In the genomic region with DNA sequence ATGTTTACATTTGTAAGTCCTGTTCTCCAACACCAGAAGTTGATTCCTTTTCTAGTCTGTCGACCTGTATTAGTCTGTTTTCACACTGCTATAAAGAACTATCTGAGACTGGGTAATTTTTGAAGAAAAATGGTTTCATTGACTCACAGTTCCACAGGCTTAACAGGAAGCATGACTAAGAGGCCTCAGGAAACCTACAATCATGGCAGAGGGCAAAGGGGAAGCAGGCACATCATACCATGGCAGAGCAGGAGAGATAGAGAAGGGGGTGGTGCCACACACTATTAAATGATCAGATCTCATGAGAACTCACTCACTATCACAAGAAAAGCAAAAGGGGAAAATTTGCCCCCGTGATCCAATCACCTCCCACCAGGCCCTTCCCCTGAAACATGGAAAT, we compare ENCODE assay signal across 11 cellular contexts.
A peak's percentile ranks its signal among the peaks of the same experiment; 100 is the strongest.
DNase-seq lines count a peak whose midpoint lies in the region; ATAC-seq and TF ChIP-seq lines count a peak whose summit lies in the region.
"Had no signal": no experiment of that assay in that cellular context is flagged by ENCODE, and none has a peak within 500 bp of the region (broad histone marks: within the 10 kb centered on the region; RNA-seq: fewer than 3 reads in every experiment).

No MANE protein-coding gene starts in this region.

- H4K20me1 ChIP-seq in mammary epithelial cell (ENCODE audit: insufficient read depth, low read length) = no peaks in the 10 kb centered on the region

- no peak overlapping the region for H3K4me2 ChIP-seq in mammary epithelial cell (ENCODE audit: insufficient read depth, low read depth, low read length)

- intact Hi-C loops in activated CD4-positive, alpha-beta memory T cell treated with anti-CD3 and anti-CD28 coated beads for 36 hours (cut with micrococcal nuclease) = no loop called here
- intact Hi-C loops in mammary epithelial cell (cut with micrococcal nuclease) (no loop called here), sciatic nerve (cut with DNase I) (no loop called here)

- H3K36me3 Mint-ChIP-seq in activated CD4-positive, alpha-beta memory T cell treated with anti-CD3 and anti-CD28 coated beads for 36 hours = no peaks in the 10 kb centered on the region
- no peaks in the 10 kb centered on the region for H3K36me3 Mint-ChIP-seq in activated CD4-positive, alpha-beta memory T cell treated with anti-CD3 and anti-CD28 coated beads, Interleukin-2, amount 10 ng/mL, durations not matched to agents 7 days and 5 days (ENCODE audit: low read depth)
- H3K36me3 Mint-ChIP-seq: naive B cell had no signal

- H3K4me1 Mint-ChIP-seq in activated CD4-positive, alpha-beta memory T cell treated with anti-CD3 and anti-CD28 coated beads for 36 hours (ENCODE audit: low read depth) = peaks cover 11% of the 10 kb centered on the region
- H3K4me1 Mint-ChIP-seq in activated CD4-positive, alpha-beta memory T cell treated with anti-CD3 and anti-CD28 coated beads, Interleukin-2, amount 10 ng/mL, durations not matched to agents 7 days and 5 days = peaks cover 7% of the 10 kb centered on the region
- H3K4me1 Mint-ChIP-seq: B cell, naive B cell had no signal

- H3K27me3 Mint-ChIP-seq in activated CD4-positive, alpha-beta memory T cell treated with anti-CD3 and anti-CD28 coated beads for 36 hours = peaks cover 6% of the 10 kb centered on the region
- peaks cover 16% of the 10 kb centered on the region for H3K27me3 Mint-ChIP-seq in activated CD4-positive, alpha-beta memory T cell treated with anti-CD3 and anti-CD28 coated beads, Interleukin-2, amount 10 ng/mL, durations not matched to agents 7 days and 5 days

- H3K4me3 Mint-ChIP-seq in activated CD4-positive, alpha-beta memory T cell treated with anti-CD3 and anti-CD28 coated beads for 36 hours = no peak overlapping the region
- H3K4me3 Mint-ChIP-seq in activated CD4-positive, alpha-beta memory T cell treated with anti-CD3 and anti-CD28 coated beads, Interleukin-2, amount 10 ng/mL, durations not matched to agents 7 days and 5 days = no peak overlapping the region
- H3K4me3 Mint-ChIP-seq: B cell, naive B cell had no signal

- no peak overlapping the region for H3K4me3 ChIP-seq in mammary epithelial cell (replicated peaks in 1 of 3; ENCODE audit: insufficient read depth in 1 of 3, low read depth in 2 of 3, low read length in 3 of 3)

- H3K27ac Mint-ChIP-seq in activated CD4-positive, alpha-beta memory T cell treated with anti-CD3 and anti-CD28 coated beads for 36 hours = no peak overlapping the region
- H3K27ac Mint-ChIP-seq in activated CD4-positive, alpha-beta memory T cell treated with anti-CD3 and anti-CD28 coated beads, Interleukin-2, amount 10 ng/mL, durations not matched to agents 7 days and 5 days = no peak overlapping the region
- H3K27ac Mint-ChIP-seq: B cell, naive B cell had no signal

- H3K9me3 Mint-ChIP-seq in activated CD4-positive, alpha-beta memory T cell treated with anti-CD3 and anti-CD28 coated beads for 36 hours = no peaks in the 10 kb centered on the region
- H3K9me3 Mint-ChIP-seq in activated CD4-positive, alpha-beta memory T cell treated with anti-CD3 and anti-CD28 coated beads, Interleukin-2, amount 10 ng/mL, durations not matched to agents 7 days and 5 days = no peaks in the 10 kb centered on the region
- H3K9me3 Mint-ChIP-seq: naive B cell had no signal

- H3K4me1 ChIP-seq in mammary epithelial cell (ENCODE audit: insufficient read depth, low read length) = peaks cover 4% of the 10 kb centered on the region

- no peaks in the 10 kb centered on the region for H3K36me3 ChIP-seq in mammary epithelial cell (ENCODE audit: insufficient read depth, low read length)

- peak; percentile 16 for DNase-seq in activated CD4-positive, alpha-beta memory T cell treated with anti-CD3 and anti-CD28 coated beads for 36 hours
- no peak for DNase-seq in activated CD4-positive, alpha-beta memory T cell treated with anti-CD3 and anti-CD28 coated beads, Interleukin-2, amount 10 ng/mL, durations not matched to agents 7 days and 5 days
- DNase-seq in NCI-H226 (peak; percentile 86), mammary epithelial cell (peak; percentile 79), renal cortical epithelial cell (ENCODE audit: low read depth) (peak; percentile 81), sciatic nerve (ENCODE audit: low spot score) (no peak), NCI-H1092 (lab: John Stamatoyannopoulos, UW) (no peak), NK-92 (lab: John Stamatoyannopoulos, UW; ENCODE audit: unreplicated experiment) (no peak)
- DNase-seq: naive B cell, NCI-H2107 had no signal

- ATAC-seq in sciatic nerve = no peak

- 82% methylated on average over 2 of the region's 2 CpGs for WGBS in mammary epithelial cell (ENCODE audit: low coverage, missing lambda C conversion rate)

- H3K9ac ChIP-seq in mammary epithelial cell (ENCODE audit: insufficient read depth, low read length) = no peak overlapping the region

- H3K9me3 ChIP-seq in mammary epithelial cell (replicated peaks; ENCODE audit: insufficient read depth, low read length) = no peaks in the 10 kb centered on the region

- H3K27me3 ChIP-seq in mammary epithelial cell (ENCODE audit: insufficient read depth, low read length) = no peaks in the 10 kb centered on the region

- no peak overlapping the region for H3K27ac ChIP-seq in mammary epithelial cell (ENCODE audit: insufficient read depth, low read depth, low read length)

- no peak for TF ChIP-seq CTCF in mammary epithelial cell (conservative IDR thresholded peaks at IDR 0.05 in 1 of 2, IDR thresholded peaks at IDR 0.05 in 1 of 2; ENCODE audit: extremely low read depth in 1 of 2, insufficient read depth in 1 of 2, low read depth in 1 of 2, low read length in 2 of 2)

- POLR2A ChIA-PET in activated CD4-positive, alpha-beta memory T cell treated with anti-CD3 and anti-CD28 coated beads for 36 hours (lab: Charles Lee) = no interaction called here
- POLR2A ChIA-PET in activated CD4-positive, alpha-beta memory T cell treated with anti-CD3 and anti-CD28 coated beads, Interleukin-2, amount 10 ng/mL, durations not matched to agents 7 days and 5 days (lab: Charles Lee) = no interaction called here

- H3K79me2 ChIP-seq in mammary epithelial cell (ENCODE audit: insufficient read depth, low read length) = no peaks in the 10 kb centered on the region

- no peak overlapping the region for H2AFZ ChIP-seq in mammary epithelial cell (ENCODE audit: low read depth, low read length)

- CTCF ChIA-PET in activated CD4-positive, alpha-beta memory T cell treated with anti-CD3 and anti-CD28 coated beads for 36 hours (lab: Charles Lee) = no interaction called here
- CTCF ChIA-PET in activated CD4-positive, alpha-beta memory T cell treated with anti-CD3 and anti-CD28 coated beads, Interleukin-2, amount 10 ng/mL, durations not matched to agents 7 days and 5 days (lab: Charles Lee) = no interaction called here
- CTCF ChIA-PET in mammary epithelial cell (lab: Charles Lee; ENCODE audit: low non-redundant PET) = no interaction called here

- in situ Hi-C loops in mammary epithelial cell (cut with MboI; ENCODE audit: low sequenced_read_pairs in 2 of 2) = no loop called here

- dilution Hi-C loops in mammary epithelial cell (cut with HindIII; ENCODE audit: low sequenced_read_pairs) = no loop called here

- no TSS peak for BruUV-seq in mammary epithelial cell (replicated peaks; lab: Mats Ljungman, UMichigan)

Comparison
In these comparisons a context has a peak if more than half of its experiments do, and no peak if none do; other contexts are left out.
1. DNase-seq: peak in activated CD4-positive, alpha-beta memory T cell treated with anti-CD3 and anti-CD28 coated beads for 36 hours (single experiment), NCI-H226 (single experiment), mammary epithelial cell (single experiment) and renal cortical epithelial cell (single experiment); none in activated CD4-positive, alpha-beta memory T cell treated with anti-CD3 and anti-CD28 coated beads, Interleukin-2, amount 10 ng/mL, durations not matched to agents 7 days and 5 days (single experiment), sciatic nerve (single experiment), NCI-H1092 (single experiment) and NK-92 (single experiment).